ENCODE assay signal across 8 cellular contexts in genomic region chr16:30570621-30571443, GRCh38. TPM values are rescaled to one million over a fixed set of nuclear protein-coding genes. Genes with fewer than 3 reads are reported as not detected.
DNase-seq lines count a peak whose midpoint lies in the region; FAIRE-seq and TF ChIP-seq lines count a peak whose summit lies in the region.

No MANE protein-coding gene starts in this region.

- POLR2A ChIA-PET in endothelial cell of umbilical vein (lab: Charles Lee), result interaction anchor here (1.3 kb wide), 1 partner anchor 12 kb away, joined by 3 read pairs; no protein-coding TSS in a partner anchor

- H3K4me3 ChIP-seq in endothelial cell of umbilical vein (replicated peaks in 1 of 3; ENCODE audit: insufficient read depth in 1 of 3, low read depth in 1 of 3, low read length in 3 of 3) (peak overlapping the region; percentile 31 to 77 (median 76)), mucosa of rectum (ENCODE audit: low read length in 2 of 2) (peak overlapping the region; percentile 70 to 91)

- H3K9me3 ChIP-seq in endothelial cell of umbilical vein (replicated peaks; ENCODE audit: control insufficient read depth, insufficient read depth, low read length) (no peaks in the 10 kb centered on the region), mucosa of rectum (ENCODE audit: control insufficient read depth in 2 of 2, low read length in 2 of 2) (no peaks in the 10 kb centered on the region)

- H3K36me3 ChIP-seq in endothelial cell of umbilical vein (ENCODE audit: control insufficient read depth in 2 of 2, extremely low read depth in 1 of 2, insufficient read depth in 2 of 2, low read length in 2 of 2) (no peaks in the 10 kb centered on the region), mucosa of rectum (ENCODE audit: control insufficient read depth in 2 of 2, insufficient read depth in 2 of 2, low read length in 2 of 2) (no peaks in the 10 kb centered on the region)

- no peak for TF ChIP-seq POLR2A in endothelial cell of umbilical vein (IDR thresholded peaks at IDR 0.05; ENCODE audit: low read depth, low read length)

- peak; percentile 70 for FAIRE-seq in endothelial cell of umbilical vein (lab: Jason Lieb, UNC)

- CTCF ChIA-PET in endothelial cell of umbilical vein (lab: Charles Lee), result interaction anchor here (1.0 to 2.4 kb wide), 5 partner anchors 13 to 200 kb away, joined by 3 to 11 read pairs (median 7); partner anchors contain the start of genes DCTPP1, TBC1D10B and ZNF764

- DNase-seq in NCI-H82 (lab: John Stamatoyannopoulos, UW) (peak; percentile 48), NCI-H82 treated with DMSO at 0.1 percent for 48 hours (lab: John Stamatoyannopoulos, UW; ENCODE audit: unreplicated experiment) (no peak), RPMI7951 (ENCODE audit: low read depth) (peak; percentile 23), endothelial cell of umbilical vein (ENCODE audit: low read depth, low spot score) (peak; percentile 42), NCI-H187 treated with DMSO at 0.1 percent for 48 hours (lab: John Stamatoyannopoulos, UW) (no peak), SHP77 treated with DMSO at 0.1 percent for 48 hours (lab: John Stamatoyannopoulos, UW) (no peak), mesenteric fat pad (ENCODE audit: low spot score) (no peak)

- no peaks in the 10 kb centered on the region for H3K79me2 ChIP-seq in endothelial cell of umbilical vein (ENCODE audit: control insufficient read depth, insufficient read depth, low read length)

- no peaks in the 10 kb centered on the region for H3K9me1 ChIP-seq in endothelial cell of umbilical vein (replicated peaks; ENCODE audit: control insufficient read depth, extremely low read depth, insufficient read depth, low read length)

- TSS peak; percentile 44 for BruUV-seq in endothelial cell of umbilical vein (replicated peaks; lab: Mats Ljungman, UMichigan)

- H3K9ac ChIP-seq in endothelial cell of umbilical vein (replicated peaks; ENCODE audit: extremely low read depth, insufficient read depth, low read length) (peak overlapping the region; percentile 83), mucosa of rectum (ENCODE audit: low read depth in 1 of 2, low read length in 2 of 2) (peak overlapping the region; percentile 83 to 94)

- dilution Hi-C loops in endothelial cell of umbilical vein (cut with MboI; ENCODE audit: extremely low pct_ligation_motif_present, low sequenced_read_pairs), result no loop called here

- intact Hi-C loops in endothelial cell of umbilical vein (cut with micrococcal nuclease), result loop anchor here (1.0 kb wide), 2 partner anchors 39 to 44 kb away; partner anchors contain the start of gene ZNF689

- H2AFZ ChIP-seq in endothelial cell of umbilical vein (ENCODE audit: low read depth, low read length), result peak overlapping the region; percentile 24

- no peaks in the 10 kb centered on the region for H4K20me1 ChIP-seq in endothelial cell of umbilical vein (replicated peaks; ENCODE audit: control insufficient read depth, extremely low read depth, insufficient read depth, low read length)

- H3K27ac ChIP-seq in endothelial cell of umbilical vein (ENCODE audit: insufficient read depth, low read depth, low read length) (peak overlapping the region; percentile 78), mucosa of rectum (ENCODE audit: low read depth in 2 of 2, low read length in 2 of 2) (peak overlapping the region; percentile 96 to 97)

- TF ChIP-seq CTCF in endothelial cell of umbilical vein (IDR thresholded peaks at IDR 0.05; ENCODE audit: extremely low read depth in 1 of 2, insufficient read depth in 1 of 2, low read depth in 1 of 2, low read length in 2 of 2), result no peak

- H3K4me2 ChIP-seq in endothelial cell of umbilical vein (ENCODE audit: insufficient read depth, low read length), result peak overlapping the region; percentile 75

- peaks cover 16% of the 10 kb centered on the region for H3K4me1 ChIP-seq in endothelial cell of umbilical vein (ENCODE audit: control insufficient read depth, extremely low read depth, insufficient read depth, low read length)
- peaks cover 8 to 28% of the 10 kb centered on the region in 2 donors for H3K4me1 ChIP-seq in mucosa of rectum (ENCODE audit: control insufficient read depth in 2 of 2, insufficient read depth in 2 of 2, low read length in 2 of 2)

- H3K27me3 ChIP-seq in endothelial cell of umbilical vein (ENCODE audit: control insufficient read depth in 2 of 2, insufficient read depth in 2 of 2, low read length in 2 of 2) (peaks cover 0 to 3% of the 10 kb centered on the region in 2 experiments), mucosa of rectum (ENCODE audit: control insufficient read depth in 2 of 2, insufficient read depth in 2 of 2, low read length in 2 of 2) (no peaks in the 10 kb centered on the region)

TF ChIP-seq in endothelial cell of umbilical vein, 7 proteins besides CTCF, POLR2A, EP300 and RAD21:
- TF ChIP-seq POLR2AphosphoS5 (IDR thresholded peaks at IDR 0.05; ENCODE audit: insufficient read depth, low read depth, low read length) (no peak), MYC (IDR thresholded peaks at IDR 0.05; ENCODE audit: low read depth, low read length) (no peak), FOS (IDR thresholded peaks at IDR 0.05; ENCODE audit: borderline replicate concordance, insufficient read depth, low read length) (no peak), MAX (IDR thresholded peaks at IDR 0.05; ENCODE audit: insufficient read depth, insufficient read length) (no peak), EZH2 (IDR thresholded peaks at IDR 0.05; ENCODE audit: borderline replicate concordance, low read depth, low read length, severe bottlenecking) (no peak), JUN (IDR thresholded peaks at IDR 0.05; ENCODE audit: borderline replicate concordance, insufficient read depth, insufficient read length, low read depth) (no peak), GATA2 (IDR thresholded peaks at IDR 0.05; ENCODE audit: insufficient read depth, insufficient read length, low read depth, low read length) (no peak)

RNA-seq across cellular contexts. Expression of gene ZNF688, which starts 0.7 kb away (rescaled TPM):
- 6.4 and 6.7 TPM in 2 replicates for total RNA-seq in RPMI7951 (2014; rRNA removed; shearing (Covaris generic))
- total RNA-seq in endothelial cell of umbilical vein (10.5 and 10.9 TPM in 2 replicates), mesenteric fat pad (12.1 TPM)
- polyA plus RNA-seq in endothelial cell of umbilical vein, result 5.4 and 7.5 TPM in 2 replicates
- polyA plus RNA-seq in endothelial cell of umbilical vein (2011; cell fraction: cytosol; rRNA removed), result 3.2 and 6.2 TPM in 2 replicates
- 10.7 and 12.9 TPM in 2 replicates for polyA plus RNA-seq in endothelial cell of umbilical vein (2011; cell fraction: nucleus; rRNA removed)
- polyA plus RNA-seq in endothelial cell of umbilical vein (2012), result 5.1 and 5.5 TPM in 2 replicates
- 1.5 and 2.4 TPM in 2 replicates for polyA minus RNA-seq in endothelial cell of umbilical vein
- polyA minus RNA-seq in endothelial cell of umbilical vein (2011; cell fraction: cytosol; rRNA and poly(A)+ RNA removed), result 1.3 TPM
- polyA minus RNA-seq in endothelial cell of umbilical vein (2011; cell fraction: nucleus; rRNA and poly(A)+ RNA removed), result 2.4 and 3.9 TPM in 2 replicates

RNA-seq across cellular contexts. Expression of gene ZNF764, which starts 12.7 kb away (rescaled TPM):
- total RNA-seq in RPMI7951 (2014; rRNA removed; shearing (Covaris generic)), result 3.0 and 3.6 TPM in 2 replicates
- total RNA-seq in endothelial cell of umbilical vein (10.7 and 12.1 TPM in 2 replicates), mesenteric fat pad (5.9 TPM)
- polyA plus RNA-seq in endothelial cell of umbilical vein, result 5.0 and 7.9 TPM in 2 replicates
- polyA plus RNA-seq in endothelial cell of umbilical vein (2011; cell fraction: cytosol; rRNA removed), result 3.0 and 3.9 TPM in 2 replicates
- 5.8 and 6.2 TPM in 2 replicates for polyA plus RNA-seq in endothelial cell of umbilical vein (2011; cell fraction: nucleus; rRNA removed)
- polyA plus RNA-seq in endothelial cell of umbilical vein (2012), result 3.8 and 4.2 TPM in 2 replicates
- polyA minus RNA-seq in endothelial cell of umbilical vein, result 4.8 and 5.0 TPM in 2 replicates
- polyA minus RNA-seq in endothelial cell of umbilical vein (2011; cell fraction: cytosol; rRNA and poly(A)+ RNA removed), result 5.7 TPM
- polyA minus RNA-seq in endothelial cell of umbilical vein (2011; cell fraction: nucleus; rRNA and poly(A)+ RNA removed), result 3.6 and 4.1 TPM in 2 replicates

RNA-seq across cellular contexts. Expression of gene ZNF785, which starts 14.7 kb away (rescaled TPM):
- 2.8 and 3.9 TPM in 2 replicates for total RNA-seq in RPMI7951 (2014; rRNA removed; shearing (Covaris generic))
- total RNA-seq in endothelial cell of umbilical vein (17.6 and 21.9 TPM in 2 replicates), mesenteric fat pad (10.1 TPM)
- polyA plus RNA-seq in endothelial cell of umbilical vein, result 7.8 and 9.7 TPM in 2 replicates
- polyA plus RNA-seq in endothelial cell of umbilical vein (2011; cell fraction: cytosol; rRNA removed), result 6.2 and 8.2 TPM in 2 replicates
- 20.8 and 22.6 TPM in 2 replicates for polyA plus RNA-seq in endothelial cell of umbilical vein (2011; cell fraction: nucleus; rRNA removed)
- 5.8 and 6.4 TPM in 2 replicates for polyA plus RNA-seq in endothelial cell of umbilical vein (2012)
- 9.4 and 9.6 TPM in 2 replicates for polyA minus RNA-seq in endothelial cell of umbilical vein
- 4.3 TPM for polyA minus RNA-seq in endothelial cell of umbilical vein (2011; cell fraction: cytosol; rRNA and poly(A)+ RNA removed)
- 8.6 and 9.5 TPM in 2 replicates for polyA minus RNA-seq in endothelial cell of umbilical vein (2011; cell fraction: nucleus; rRNA and poly(A)+ RNA removed)

RNA-seq across cellular contexts. Expression of gene ZNF747, which starts 36.2 kb away (rescaled TPM):
- 5.0 and 5.6 TPM in 2 replicates for total RNA-seq in RPMI7951 (2014; rRNA removed; shearing (Covaris generic))
- total RNA-seq in endothelial cell of umbilical vein, result 7.2 and 8.6 TPM in 2 replicates
- polyA plus RNA-seq in endothelial cell of umbilical vein, result 6.4 and 7.0 TPM in 2 replicates
- 4.4 and 5.2 TPM in 2 replicates for polyA plus RNA-seq in endothelial cell of umbilical vein (2011; cell fraction: cytosol; rRNA removed)
- 3.4 and 3.9 TPM in 2 replicates for polyA plus RNA-seq in endothelial cell of umbilical vein (2011; cell fraction: nucleus; rRNA removed)
- 2.3 and 3.0 TPM in 2 replicates for polyA plus RNA-seq in endothelial cell of umbilical vein (2012)
- polyA minus RNA-seq in endothelial cell of umbilical vein, result 4.7 and 5.0 TPM in 2 replicates
- polyA minus RNA-seq in endothelial cell of umbilical vein (2011; cell fraction: cytosol; rRNA and poly(A)+ RNA removed), result 6.6 TPM
- 4.0 and 4.6 TPM in 2 replicates for polyA minus RNA-seq in endothelial cell of umbilical vein (2011; cell fraction: nucleus; rRNA and poly(A)+ RNA removed)
- total RNA-seq in mesenteric fat pad, result 9.6 TPM

RNA-seq across cellular contexts. Expression of gene ZNF689, which starts 39.4 kb away (rescaled TPM):
- total RNA-seq in RPMI7951 (2014; rRNA removed; shearing (Covaris generic)), result 5.6 and 6.1 TPM in 2 replicates
- total RNA-seq in endothelial cell of umbilical vein, result 6.8 and 8.4 TPM in 2 replicates
- polyA plus RNA-seq in endothelial cell of umbilical vein, result 7.5 and 9.2 TPM in 2 replicates
- 4.1 and 5.0 TPM in 2 replicates for polyA plus RNA-seq in endothelial cell of umbilical vein (2011; cell fraction: cytosol; rRNA removed)
- 4.1 and 4.7 TPM in 2 replicates for polyA plus RNA-seq in endothelial cell of umbilical vein (2011; cell fraction: nucleus; rRNA removed)
- polyA plus RNA-seq in endothelial cell of umbilical vein (2012), result 4.0 and 4.4 TPM in 2 replicates
- polyA minus RNA-seq in endothelial cell of umbilical vein, result 6.5 and 10.9 TPM in 2 replicates
- 15.6 TPM for polyA minus RNA-seq in endothelial cell of umbilical vein (2011; cell fraction: cytosol; rRNA and poly(A)+ RNA removed)
- 5.5 and 8.3 TPM in 2 replicates for polyA minus RNA-seq in endothelial cell of umbilical vein (2011; cell fraction: nucleus; rRNA and poly(A)+ RNA removed)
- total RNA-seq in mesenteric fat pad, result 5.9 TPM

Comparison
In these comparisons a context has a peak if more than half of its experiments do, and no peak if none do; other contexts are left out.
1. DNase-seq: peak in NCI-H82 (single experiment), RPMI7951 (single experiment) and endothelial cell of umbilical vein (single experiment); none in NCI-H82 treated with DMSO at 0.1 percent for 48 hours (single experiment), NCI-H187 treated with DMSO at 0.1 percent for 48 hours (single experiment), SHP77 treated with DMSO at 0.1 percent for 48 hours (single experiment) and mesenteric fat pad (single experiment).